1 cellular context compared by ENCODE assay signal in genomic region chr1:15207829-15208429, GRCh38.
TF ChIP-seq lines count a peak whose summit lies in the region.

No MANE protein-coding gene starts in this region.

TF ChIP-seq in H1, 55 proteins besides CTCF, POLR2A, EP300 and RAD21 (continued from another document):
- TF ChIP-seq CEBPB (IDR thresholded peaks at IDR 0.05; ENCODE audit: low read depth, low read length): no peak
- TF ChIP-seq KDM1A (IDR thresholded peaks at IDR 0.05; ENCODE audit: borderline replicate concordance, low read length): no peak
- no peak for TF ChIP-seq RBBP5 (IDR thresholded peaks at IDR 0.05; ENCODE audit: borderline replicate concordance, low read depth, low read length)
- TF ChIP-seq JUND (IDR thresholded peaks at IDR 0.05; ENCODE audit: low read length): no peak
- TF ChIP-seq NRF1 (IDR thresholded peaks at IDR 0.05; ENCODE audit: low read depth, low read length): no peak
- TF ChIP-seq NANOG (IDR thresholded peaks at IDR 0.05; ENCODE audit: insufficient read depth, low read depth, low read length, poor library complexity, severe bottlenecking): no peak
- no peak for TF ChIP-seq RXRA (IDR thresholded peaks at IDR 0.05; ENCODE audit: insufficient read depth, low read depth, low read length)
